ENCODE assay signal across 1 cellular context in the genomic region with DNA sequence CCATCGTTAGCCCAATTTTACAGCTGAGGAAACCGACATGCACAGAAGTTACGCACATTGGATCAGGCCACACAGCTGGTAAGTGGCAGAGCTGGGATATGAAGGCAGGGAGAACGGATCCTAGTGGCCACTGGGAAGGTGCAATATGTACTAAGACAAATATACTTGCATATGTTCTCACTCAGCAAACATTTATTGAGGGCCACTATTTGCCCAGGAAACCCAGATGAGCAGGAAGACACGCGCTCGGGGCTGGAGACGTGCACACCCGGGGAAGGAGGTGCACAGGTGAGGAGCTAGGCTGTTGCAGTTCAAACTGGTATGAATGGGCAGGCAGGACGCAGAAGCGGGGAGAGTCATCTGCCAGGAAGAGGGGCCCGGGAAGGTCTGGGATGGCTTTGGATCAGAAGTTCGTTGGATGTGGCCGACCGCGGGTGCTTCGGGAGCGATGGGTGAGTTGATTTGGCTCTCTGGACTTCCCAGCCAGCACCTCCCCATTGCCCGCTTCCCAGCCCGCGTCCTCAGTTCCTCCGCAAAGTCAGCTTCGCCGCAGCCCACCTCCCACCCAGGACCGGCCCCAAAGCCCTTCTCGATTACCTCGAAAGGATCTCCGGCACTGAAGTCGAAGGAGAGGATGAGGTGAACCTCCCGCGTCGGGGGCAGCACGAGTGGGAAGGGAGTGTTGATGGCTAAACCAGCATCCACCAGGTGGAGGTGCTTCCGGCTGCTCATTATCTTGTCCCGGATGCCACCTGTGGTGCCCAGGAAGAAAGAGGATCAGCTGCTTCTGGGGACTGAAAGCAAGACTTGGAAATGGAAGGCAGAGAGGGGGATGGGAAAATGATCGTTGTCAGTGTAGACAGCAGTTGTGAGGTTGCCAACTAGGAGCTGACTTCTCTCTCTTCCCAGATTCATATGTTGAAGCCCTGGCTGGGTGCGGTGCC.
TF ChIP-seq lines count a peak whose summit lies in the region.

No MANE protein-coding gene starts in this region.

TF ChIP-seq in H1, 55 proteins besides CTCF, POLR2A, EP300 and RAD21:
- TF ChIP-seq RBBP5 (IDR thresholded peaks at IDR 0.05; ENCODE audit: borderline replicate concordance, low read depth, low read length), result 0 out of 2 replicates have a peak, but pooled peaks have one; percentile 37
- TF ChIP-seq POLR2AphosphoS5 (IDR thresholded peaks at IDR 0.05; ENCODE audit: low read depth, low read length), result no peak
- 0 out of 4 replicates have a peak, but pooled peaks of 1 of the 2 experiments have one; percentile 37 for TF ChIP-seq SIN3A (conservative IDR thresholded peaks at IDR 0.05 in 1 of 2, IDR thresholded peaks at IDR 0.05 in 1 of 2; ENCODE audit: low read depth in 1 of 2, low read length in 2 of 2)
- TF ChIP-seq JUND (IDR thresholded peaks at IDR 0.05; ENCODE audit: low read length), result no peak
- no peak for TF ChIP-seq CHD1 (IDR thresholded peaks at IDR 0.05; ENCODE audit: low read depth, low read length)
- TF ChIP-seq, protein P1, sequence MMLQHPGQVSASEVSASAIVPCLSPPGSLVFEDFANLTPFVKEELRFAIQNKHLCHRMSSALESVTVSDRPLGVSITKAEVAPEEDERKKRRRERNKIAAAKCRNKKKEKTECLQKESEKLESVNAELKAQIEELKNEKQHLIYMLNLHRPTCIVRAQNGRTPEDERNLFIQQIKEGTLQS (IDR thresholded peaks at IDR 0.05; ENCODE audit: insufficient read depth, low read depth, low read length), result no peak
- TF ChIP-seq TCF12 (IDR thresholded peaks at IDR 0.05; ENCODE audit: low read depth, low read length), result 0 out of 2 replicates have a peak, but pooled peaks have one; percentile 85
- TF ChIP-seq BACH1 (IDR thresholded peaks at IDR 0.05; ENCODE audit: low read length), result no peak
- TF ChIP-seq GABPA (IDR thresholded peaks at IDR 0.05; ENCODE audit: borderline replicate concordance, insufficient read depth, low read length), result peak; percentile 47; the same call in 1 of the 2 replicates
- no peak for TF ChIP-seq TBP (IDR thresholded peaks at IDR 0.05; ENCODE audit: low read depth, low read length)
- no peak for TF ChIP-seq SP2 (IDR thresholded peaks at IDR 0.05; ENCODE audit: low read length)
- no peak for TF ChIP-seq CEBPB (IDR thresholded peaks at IDR 0.05; ENCODE audit: low read depth, low read length)
- no peak for TF ChIP-seq ASH2L (IDR thresholded peaks at IDR 0.05; ENCODE audit: low read length)
- TF ChIP-seq, protein P2, sequence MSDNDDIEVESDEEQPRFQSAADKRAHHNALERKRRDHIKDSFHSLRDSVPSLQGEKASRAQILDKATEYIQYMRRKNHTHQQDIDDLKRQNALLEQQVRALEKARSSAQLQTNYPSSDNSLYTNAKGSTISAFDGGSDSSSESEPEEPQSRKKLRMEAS (IDR thresholded peaks at IDR 0.05), result peak; percentile 70
- TF ChIP-seq RXRA (IDR thresholded peaks at IDR 0.05; ENCODE audit: insufficient read depth, low read depth, low read length), result no peak
- TF ChIP-seq CREB1 (IDR thresholded peaks at IDR 0.05), result peak; percentile 23; the same call in 1 of the 2 replicates
- TF ChIP-seq SIRT6 (IDR thresholded peaks at IDR 0.05; ENCODE audit: low read length), result no peak
- TF ChIP-seq CTBP2 (IDR thresholded peaks at IDR 0.05; ENCODE audit: borderline replicate concordance, insufficient read depth, insufficient read length, low read length), result no peak
- TF ChIP-seq, protein P3, sequence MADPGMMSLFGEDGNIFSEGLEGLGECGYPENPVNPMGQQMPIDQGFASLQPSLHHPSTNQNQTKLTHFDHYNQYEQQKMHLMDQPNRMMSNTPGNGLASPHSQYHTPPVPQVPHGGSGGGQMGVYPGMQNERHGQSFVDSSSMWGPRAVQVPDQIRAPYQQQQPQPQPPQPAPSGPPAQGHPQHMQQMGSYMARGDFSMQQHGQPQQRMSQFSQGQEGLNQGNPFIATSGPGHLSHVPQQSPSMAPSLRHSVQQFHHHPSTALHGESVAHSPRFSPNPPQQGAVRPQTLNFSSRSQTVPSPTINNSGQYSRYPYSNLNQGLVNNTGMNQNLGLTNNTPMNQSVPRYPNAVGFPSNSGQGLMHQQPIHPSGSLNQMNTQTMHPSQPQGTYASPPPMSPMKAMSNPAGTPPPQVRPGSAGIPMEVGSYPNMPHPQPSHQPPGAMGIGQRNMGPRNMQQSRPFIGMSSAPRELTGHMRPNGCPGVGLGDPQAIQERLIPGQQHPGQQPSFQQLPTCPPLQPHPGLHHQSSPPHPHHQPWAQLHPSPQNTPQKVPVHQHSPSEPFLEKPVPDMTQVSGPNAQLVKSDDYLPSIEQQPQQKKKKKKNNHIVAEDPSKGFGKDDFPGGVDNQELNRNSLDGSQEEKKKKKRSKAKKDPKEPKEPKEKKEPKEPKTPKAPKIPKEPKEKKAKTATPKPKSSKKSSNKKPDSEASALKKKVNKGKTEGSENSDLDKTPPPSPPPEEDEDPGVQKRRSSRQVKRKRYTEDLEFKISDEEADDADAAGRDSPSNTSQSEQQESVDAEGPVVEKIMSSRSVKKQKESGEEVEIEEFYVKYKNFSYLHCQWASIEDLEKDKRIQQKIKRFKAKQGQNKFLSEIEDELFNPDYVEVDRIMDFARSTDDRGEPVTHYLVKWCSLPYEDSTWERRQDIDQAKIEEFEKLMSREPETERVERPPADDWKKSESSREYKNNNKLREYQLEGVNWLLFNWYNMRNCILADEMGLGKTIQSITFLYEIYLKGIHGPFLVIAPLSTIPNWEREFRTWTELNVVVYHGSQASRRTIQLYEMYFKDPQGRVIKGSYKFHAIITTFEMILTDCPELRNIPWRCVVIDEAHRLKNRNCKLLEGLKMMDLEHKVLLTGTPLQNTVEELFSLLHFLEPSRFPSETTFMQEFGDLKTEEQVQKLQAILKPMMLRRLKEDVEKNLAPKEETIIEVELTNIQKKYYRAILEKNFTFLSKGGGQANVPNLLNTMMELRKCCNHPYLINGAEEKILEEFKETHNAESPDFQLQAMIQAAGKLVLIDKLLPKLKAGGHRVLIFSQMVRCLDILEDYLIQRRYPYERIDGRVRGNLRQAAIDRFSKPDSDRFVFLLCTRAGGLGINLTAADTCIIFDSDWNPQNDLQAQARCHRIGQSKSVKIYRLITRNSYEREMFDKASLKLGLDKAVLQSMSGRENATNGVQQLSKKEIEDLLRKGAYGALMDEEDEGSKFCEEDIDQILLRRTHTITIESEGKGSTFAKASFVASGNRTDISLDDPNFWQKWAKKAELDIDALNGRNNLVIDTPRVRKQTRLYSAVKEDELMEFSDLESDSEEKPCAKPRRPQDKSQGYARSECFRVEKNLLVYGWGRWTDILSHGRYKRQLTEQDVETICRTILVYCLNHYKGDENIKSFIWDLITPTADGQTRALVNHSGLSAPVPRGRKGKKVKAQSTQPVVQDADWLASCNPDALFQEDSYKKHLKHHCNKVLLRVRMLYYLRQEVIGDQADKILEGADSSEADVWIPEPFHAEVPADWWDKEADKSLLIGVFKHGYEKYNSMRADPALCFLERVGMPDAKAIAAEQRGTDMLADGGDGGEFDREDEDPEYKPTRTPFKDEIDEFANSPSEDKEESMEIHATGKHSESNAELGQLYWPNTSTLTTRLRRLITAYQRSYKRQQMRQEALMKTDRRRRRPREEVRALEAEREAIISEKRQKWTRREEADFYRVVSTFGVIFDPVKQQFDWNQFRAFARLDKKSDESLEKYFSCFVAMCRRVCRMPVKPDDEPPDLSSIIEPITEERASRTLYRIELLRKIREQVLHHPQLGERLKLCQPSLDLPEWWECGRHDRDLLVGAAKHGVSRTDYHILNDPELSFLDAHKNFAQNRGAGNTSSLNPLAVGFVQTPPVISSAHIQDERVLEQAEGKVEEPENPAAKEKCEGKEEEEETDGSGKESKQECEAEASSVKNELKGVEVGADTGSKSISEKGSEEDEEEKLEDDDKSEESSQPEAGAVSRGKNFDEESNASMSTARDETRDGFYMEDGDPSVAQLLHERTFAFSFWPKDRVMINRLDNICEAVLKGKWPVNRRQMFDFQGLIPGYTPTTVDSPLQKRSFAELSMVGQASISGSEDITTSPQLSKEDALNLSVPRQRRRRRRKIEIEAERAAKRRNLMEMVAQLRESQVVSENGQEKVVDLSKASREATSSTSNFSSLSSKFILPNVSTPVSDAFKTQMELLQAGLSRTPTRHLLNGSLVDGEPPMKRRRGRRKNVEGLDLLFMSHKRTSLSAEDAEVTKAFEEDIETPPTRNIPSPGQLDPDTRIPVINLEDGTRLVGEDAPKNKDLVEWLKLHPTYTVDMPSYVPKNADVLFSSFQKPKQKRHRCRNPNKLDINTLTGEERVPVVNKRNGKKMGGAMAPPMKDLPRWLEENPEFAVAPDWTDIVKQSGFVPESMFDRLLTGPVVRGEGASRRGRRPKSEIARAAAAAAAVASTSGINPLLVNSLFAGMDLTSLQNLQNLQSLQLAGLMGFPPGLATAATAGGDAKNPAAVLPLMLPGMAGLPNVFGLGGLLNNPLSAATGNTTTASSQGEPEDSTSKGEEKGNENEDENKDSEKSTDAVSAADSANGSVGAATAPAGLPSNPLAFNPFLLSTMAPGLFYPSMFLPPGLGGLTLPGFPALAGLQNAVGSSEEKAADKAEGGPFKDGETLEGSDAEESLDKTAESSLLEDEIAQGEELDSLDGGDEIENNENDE (IDR thresholded peaks at IDR 0.05; ENCODE audit: insufficient replicate concordance, low read length), result no peak
- no peak for TF ChIP-seq SP4 (IDR thresholded peaks at IDR 0.05; ENCODE audit: low read length)
- no peak for TF ChIP-seq EZH2 (IDR thresholded peaks at IDR 0.05; ENCODE audit: low read depth, low read length, severe bottlenecking)
- TF ChIP-seq CHD2 (IDR thresholded peaks at IDR 0.05; ENCODE audit: low read length), result no peak
- TF ChIP-seq, protein P4, sequence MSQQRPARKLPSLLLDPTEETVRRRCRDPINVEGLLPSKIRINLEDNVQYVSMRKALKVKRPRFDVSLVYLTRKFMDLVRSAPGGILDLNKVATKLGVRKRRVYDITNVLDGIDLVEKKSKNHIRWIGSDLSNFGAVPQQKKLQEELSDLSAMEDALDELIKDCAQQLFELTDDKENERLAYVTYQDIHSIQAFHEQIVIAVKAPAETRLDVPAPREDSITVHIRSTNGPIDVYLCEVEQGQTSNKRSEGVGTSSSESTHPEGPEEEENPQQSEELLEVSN (IDR thresholded peaks at IDR 0.05), result peak; percentile 62
- peak; percentile 73 for TF ChIP-seq SP1 (IDR thresholded peaks at IDR 0.05; ENCODE audit: low read depth, low read length)
- TF ChIP-seq TAF1 (IDR thresholded peaks at IDR 0.05; ENCODE audit: low read depth, low read length), result peak; percentile 16; the same call in 1 of the 2 replicates
- TF ChIP-seq NANOG (IDR thresholded peaks at IDR 0.05; ENCODE audit: insufficient read depth, low read depth, low read length, poor library complexity, severe bottlenecking), result no peak
